Comparison of ENCODE assay signal across 4 cellular contexts in the genomic region with DNA sequence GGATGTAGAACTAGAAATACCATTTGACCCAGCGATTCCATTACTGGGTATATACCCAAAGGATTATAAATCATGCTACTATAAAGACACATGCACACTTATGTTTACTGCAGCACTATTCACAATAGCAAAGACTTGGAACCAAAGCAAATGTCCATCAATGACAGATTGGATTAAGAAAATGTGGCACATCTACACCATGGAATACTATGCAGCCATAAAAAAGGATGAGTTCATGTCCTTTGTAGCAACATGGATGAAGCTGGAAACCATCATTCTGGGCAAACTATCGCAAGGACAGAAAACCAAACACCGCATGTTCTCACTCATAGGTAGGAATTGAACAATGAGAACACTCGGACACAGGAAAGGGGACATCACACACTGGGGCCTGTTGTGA. TPM values are rescaled to one million over a fixed set of nuclear protein-coding genes. Genes with fewer than 3 reads are reported as not detected.
"Had no signal": no experiment of that assay in that cellular context is flagged by ENCODE, and none has a peak within 500 bp of the region (broad histone marks: within the 10 kb centered on the region; RNA-seq: fewer than 3 reads in every experiment).

No MANE protein-coding gene starts in this region.

RNA-seq across cellular contexts. Expression of gene SP9, which starts 24.9 kb away (rescaled TPM):
- total RNA-seq: GM23248, H9, HFFc6 had no signal
- polyA plus RNA-seq: GM23248, GM23338 had no signal
